12 cellular contexts compared by ENCODE assay signal in the genomic region with DNA sequence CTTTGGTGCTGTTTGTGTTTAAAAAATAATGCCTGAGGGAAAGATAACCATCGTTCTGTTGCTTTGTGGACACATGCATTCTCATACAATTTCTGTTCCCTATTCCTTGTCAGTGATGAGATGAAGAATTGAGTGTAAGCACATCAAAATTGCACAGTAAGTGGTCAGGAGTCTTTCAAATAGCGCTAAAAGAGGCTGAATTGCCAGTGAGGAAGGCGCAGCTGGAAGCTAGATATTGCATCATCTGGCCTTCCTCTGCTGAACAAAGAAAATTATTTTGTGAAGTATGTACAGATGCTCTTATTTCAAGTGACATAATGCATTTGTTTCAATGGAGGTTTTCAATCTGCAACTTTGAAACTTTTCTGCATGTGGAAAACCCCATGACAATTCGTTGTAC.
DNase-seq lines count a peak whose midpoint lies in the region; ATAC-seq and TF ChIP-seq lines count a peak whose summit lies in the region.
"Had no signal": no experiment of that assay in that cellular context is flagged by ENCODE, and none has a peak within 500 bp of the region (broad histone marks: within the 10 kb centered on the region; RNA-seq: fewer than 3 reads in every experiment).

No MANE protein-coding gene starts in this region.

- H3K4me3 Mint-ChIP-seq in Caco-2 (ENCODE audit: unreplicated experiment), result no peak overlapping the region
- no peak overlapping the region for H3K4me3 Mint-ChIP-seq in CD8-positive, alpha-beta memory T cell
- H3K4me3 Mint-ChIP-seq in activated T-helper 17 cell treated with anti-CD3 and anti-CD28 coated beads, Interleukin-2, amount 50 U/mL, for 72 hours, result no peak overlapping the region
- H3K4me3 Mint-ChIP-seq: stimulated activated naive CD8-positive, alpha-beta T cell treated with anti-CD3 and anti-CD28 coated beads, Interleukin-15, Interleukin-2, amounts not matched to agents 100 ng/mL and 50 ng/mL, for 24 hours had no signal

- no peaks in the 10 kb centered on the region for H3K9me3 Mint-ChIP-seq in Caco-2 (ENCODE audit: unreplicated experiment)
- H3K9me3 Mint-ChIP-seq in CD8-positive, alpha-beta memory T cell, result no peaks in the 10 kb centered on the region
- no peaks in the 10 kb centered on the region for H3K9me3 Mint-ChIP-seq in activated T-helper 17 cell treated with anti-CD3 and anti-CD28 coated beads, Interleukin-2, amount 50 U/mL, for 72 hours
- H3K9me3 Mint-ChIP-seq: activated T-helper 2 cell treated with anti-CD3 and anti-CD28 coated beads, Interferon-gamma antibody, Interleukin-2, Interleukin-4, amounts not matched to agents 10 μg/mL and 5 μg/mL and 100 μg/mL, durations not matched to agents 14 hours and 24 hours and 36 hours; stimulated activated naive CD8-positive, alpha-beta T cell treated with anti-CD3 and anti-CD28 coated beads, Interleukin-15, Interleukin-2, amounts not matched to agents 100 ng/mL and 50 ng/mL, for 24 hours had no signal

- no peak for DNase-seq in Caco-2
- peak; percentile 48 for DNase-seq in NCI-H2107 treated with DMSO at 0.1 percent for 48 hours (lab: John Stamatoyannopoulos, UW; ENCODE audit: unreplicated experiment)
- DNase-seq in dermis blood vessel endothelial cell, result peak; percentile 78
- DNase-seq in myocyte (ENCODE audit: low read depth), result peak; percentile 57
- no peak for DNase-seq in CD8-positive, alpha-beta memory T cell
- no peak for DNase-seq in A172 (ENCODE audit: low spot score)
- DNase-seq in OCI-M2 (lab: John Stamatoyannopoulos, UW; ENCODE audit: unreplicated experiment), result no peak
- DNase-seq: erythroblast had no signal

- no peak for ATAC-seq in activated T-helper 17 cell treated with anti-CD3 and anti-CD28 coated beads, Interleukin-2, amount 50 U/mL, for 72 hours (replicated peaks)

- H3K27me3 Mint-ChIP-seq in Caco-2 (ENCODE audit: insufficient read depth, unreplicated experiment), result no peaks in the 10 kb centered on the region
- peaks cover 0 to 2% of the 10 kb centered on the region in 2 donors for H3K27me3 Mint-ChIP-seq in CD8-positive, alpha-beta memory T cell
- no peaks in the 10 kb centered on the region for H3K27me3 Mint-ChIP-seq in activated T-helper 17 cell treated with anti-CD3 and anti-CD28 coated beads, Interleukin-2, amount 50 U/mL, for 72 hours

- peak overlapping the region; percentile 63 for H3K27ac Mint-ChIP-seq in Caco-2 (ENCODE audit: unreplicated experiment)
- H3K27ac Mint-ChIP-seq in CD8-positive, alpha-beta memory T cell, result no peak overlapping the region
- H3K27ac Mint-ChIP-seq in activated T-helper 17 cell treated with anti-CD3 and anti-CD28 coated beads, Interleukin-2, amount 50 U/mL, for 72 hours, result no peak overlapping the region
- H3K27ac Mint-ChIP-seq: activated T-helper 2 cell treated with anti-CD3 and anti-CD28 coated beads, Interferon-gamma antibody, Interleukin-2, Interleukin-4, amounts not matched to agents 10 μg/mL and 5 μg/mL and 100 μg/mL, durations not matched to agents 14 hours and 24 hours and 36 hours had no signal

- H3K27me3 ChIP-seq in Caco-2 (replicated peaks; ENCODE audit: control insufficient read depth, insufficient read depth, low read length), result no peaks in the 10 kb centered on the region
- H3K27me3 ChIP-seq in CD8-positive, alpha-beta memory T cell (ENCODE audit: insufficient read depth, low read length, poor library complexity, severe bottlenecking), result no peaks in the 10 kb centered on the region
- H3K27me3 ChIP-seq: neutrophil had no signal

- no peak overlapping the region for H3K4me3 ChIP-seq in Caco-2 (ENCODE audit: low read depth, low read length)
- H3K4me3 ChIP-seq in CD8-positive, alpha-beta memory T cell (ENCODE audit: low read length), result no peak overlapping the region

- H3K36me3 Mint-ChIP-seq in Caco-2 (ENCODE audit: insufficient read depth, unreplicated experiment), result peaks cover 46% of the 10 kb centered on the region
- no peaks in the 10 kb centered on the region for H3K36me3 Mint-ChIP-seq in CD8-positive, alpha-beta memory T cell
- no peaks in the 10 kb centered on the region for H3K36me3 Mint-ChIP-seq in activated T-helper 17 cell treated with anti-CD3 and anti-CD28 coated beads, Interleukin-2, amount 50 U/mL, for 72 hours (ENCODE audit: low read depth)

- POLR2A ChIA-PET in Caco-2 (lab: Charles Lee), result no interaction called here
- POLR2A ChIA-PET in CD8-positive, alpha-beta memory T cell (lab: Charles Lee), result no interaction called here

- intact Hi-C loops in Caco-2 (cut with micrococcal nuclease; ENCODE audit: unreplicated experiment), result no loop called here

- BruUV-seq in Caco-2 (replicated peaks; lab: Mats Ljungman, UMichigan), result no TSS peak

- peaks cover 73% of the 10 kb centered on the region for H3K4me1 ChIP-seq in Caco-2
- peaks cover 7% of the 10 kb centered on the region for H3K4me1 ChIP-seq in CD8-positive, alpha-beta memory T cell (ENCODE audit: insufficient read depth, low read length)

- TF ChIP-seq CTCF in Caco-2 (IDR thresholded peaks at IDR 0.05; ENCODE audit: insufficient read depth in 1 of 2, low read depth in 1 of 2, low read length in 1 of 2, severe bottlenecking in 1 of 2, unreplicated experiment in 1 of 2), result no peak

- no peaks in the 10 kb centered on the region for H3K9me3 ChIP-seq in Caco-2
- no peaks in the 10 kb centered on the region for H3K9me3 ChIP-seq in CD8-positive, alpha-beta memory T cell (ENCODE audit: low read length)
- H3K9me3 ChIP-seq: neutrophil had no signal

- H3K4me1 Mint-ChIP-seq in Caco-2 (ENCODE audit: low read depth, unreplicated experiment), result peaks cover 45% of the 10 kb centered on the region
- H3K4me1 Mint-ChIP-seq in CD8-positive, alpha-beta memory T cell, result peaks cover 17 to 23% (median 20%) of the 10 kb centered on the region in 3 donors
- H3K4me1 Mint-ChIP-seq in activated T-helper 17 cell treated with anti-CD3 and anti-CD28 coated beads, Interleukin-2, amount 50 U/mL, for 72 hours, result peaks cover 15% of the 10 kb centered on the region

- H3K36me3 ChIP-seq in Caco-2 (ENCODE audit: control insufficient read depth, insufficient read depth, low read length), result no peaks in the 10 kb centered on the region
- no peaks in the 10 kb centered on the region for H3K36me3 ChIP-seq in CD8-positive, alpha-beta memory T cell (ENCODE audit: insufficient read depth, low read length)
- H3K36me3 ChIP-seq: neutrophil had no signal

- H3K27ac ChIP-seq in CD8-positive, alpha-beta memory T cell (ENCODE audit: low read depth, low read length), result no peak overlapping the region
- H3K27ac ChIP-seq: neutrophil had no signal

- CTCF ChIA-PET in Caco-2 (lab: Charles Lee), result no interaction called here
- CTCF ChIA-PET in CD8-positive, alpha-beta memory T cell (lab: Charles Lee), result no interaction called here

Comparison
In these comparisons a context has a peak if more than half of its experiments do, and no peak if none do; other contexts are left out.
1. DNase-seq: peak in NCI-H2107 treated with DMSO at 0.1 percent for 48 hours (single experiment), dermis blood vessel endothelial cell (single experiment) and myocyte (single experiment); none in Caco-2 (0 of 2), CD8-positive, alpha-beta memory T cell (0 of 5), A172 (single experiment) and OCI-M2 (single experiment).